Comparison of ENCODE assay signal across 24 cellular contexts in genomic region chr4:8058031-8058479, GRCh38.
DNase-seq lines count a peak whose midpoint lies in the region; ATAC-seq and TF ChIP-seq lines count a peak whose summit lies in the region.
"Had no signal": no experiment of that assay in that cellular context is flagged by ENCODE, and none has a peak within 500 bp of the region (broad histone marks: within the 10 kb centered on the region; RNA-seq: fewer than 3 reads in every experiment).

No MANE protein-coding gene starts in this region.

- H3K4me1 ChIP-seq in gastrocnemius medialis: peaks cover 12 to 13% of the 10 kb centered on the region in 2 donors
- H3K4me1 ChIP-seq: Caco-2, SJCRH30 had no signal

- no peaks in the 10 kb centered on the region for H3K9me3 Mint-ChIP-seq in neural crest cell
- H3K9me3 Mint-ChIP-seq in activated T-cell treated with anti-CD3 and anti-CD28 coated beads, Interleukin-2, amount 50 U/mL, for 4 hours: peaks cover 4% of the 10 kb centered on the region
- H3K9me3 Mint-ChIP-seq: CD8-positive, alpha-beta T cell had no signal

- TF ChIP-seq CTCF in neural crest cell (conservative IDR thresholded peaks at IDR 0.05) (no peak), gastrocnemius medialis (IDR thresholded peaks at IDR 0.05 in 4 of 5, conservative IDR thresholded peaks at IDR 0.05 in 1 of 5) (no peak)

- H3K36me3 ChIP-seq in gastrocnemius medialis: peaks cover 0 to 75% of the 10 kb centered on the region in 2 donors
- H3K36me3 ChIP-seq: SJCRH30 had no signal

- H3K4me3 Mint-ChIP-seq in neural crest cell: no peak overlapping the region
- no peak overlapping the region for H3K4me3 Mint-ChIP-seq in activated T-cell treated with anti-CD3 and anti-CD28 coated beads, Interleukin-2, amount 50 U/mL, for 4 hours
- H3K4me3 Mint-ChIP-seq: B cell; CD8-positive, alpha-beta T cell had no signal

- no peaks in the 10 kb centered on the region for H3K9me3 ChIP-seq in gastrocnemius medialis
- H3K9me3 ChIP-seq: SJCRH30 had no signal

- H3K4me1 Mint-ChIP-seq in neural crest cell: peaks cover 38% of the 10 kb centered on the region
- no peaks in the 10 kb centered on the region for H3K4me1 Mint-ChIP-seq in activated T-cell treated with anti-CD3 and anti-CD28 coated beads, Interleukin-2, amount 50 U/mL, for 4 hours (ENCODE audit: low read depth)
- H3K4me1 Mint-ChIP-seq: B cell had no signal

- no peaks in the 10 kb centered on the region for H3K36me3 Mint-ChIP-seq in neural crest cell (ENCODE audit: low read depth)
- peaks cover 8% of the 10 kb centered on the region for H3K36me3 Mint-ChIP-seq in activated T-cell treated with anti-CD3 and anti-CD28 coated beads, Interleukin-2, amount 50 U/mL, for 4 hours (ENCODE audit: insufficient read depth)

- ATAC-seq in Right ventricle myocardium inferior: no peak
- no peak for ATAC-seq in gastrocnemius medialis
- ATAC-seq in HG03520 (IDR thresholded peaks at IDR 0.05; ENCODE audit: unreplicated experiment): no peak
- no peak for ATAC-seq in activated T-cell treated with anti-CD3 and anti-CD28 coated beads, Interleukin-2, amount 50 U/mL, for 4 hours
- ATAC-seq: CD8-positive, alpha-beta T cell; HCT116 had no signal

- peak; percentile 66 for DNase-seq in Right ventricle myocardium inferior (ENCODE audit: missing footprints)
- DNase-seq in cardiac septum (ENCODE audit: low spot score): no peak
- no peak for DNase-seq in neural crest cell (ENCODE audit: low read depth, low spot score)
- DNase-seq in gastrocnemius medialis: no peak
- DNase-seq in occipital lobe (lab: John Stamatoyannopoulos, UW): no peak
- no peak for DNase-seq in activated T-cell treated with anti-CD3 and anti-CD28 coated beads, Interleukin-2, amount 50 U/mL, for 4 hours
- DNase-seq in stimulated activated CD4-positive, alpha-beta T cell treated with anti-CD3 and anti-CD28 coated beads, Interleukin-4, amount 100 ng/mL, for 1 hour: no peak
- DNase-seq: Caco-2; CD8-positive, alpha-beta T cell; GF-D8; NCI-H1092; NCI-H1436; NCI-H187; NCI-H2171 treated with DMSO at 0.1 percent for 48 hours; NCI-H345; NCI-H524 treated with DMSO at 0.1 percent for 48 hours; NCI-H774; SJCRH30 had no signal

- H3K4me3 ChIP-seq in gastrocnemius medialis: no peak overlapping the region
- H3K4me3 ChIP-seq: SJCRH30 had no signal

- in situ Hi-C loops in gastrocnemius medialis (cut with MboI; ENCODE audit: low sequenced_read_pairs in 4 of 4): no loop called here

- H3K27me3 ChIP-seq in gastrocnemius medialis: no peaks in the 10 kb centered on the region

- H3K27me3 Mint-ChIP-seq in neural crest cell (ENCODE audit: low read depth): no peaks in the 10 kb centered on the region
- no peaks in the 10 kb centered on the region for H3K27me3 Mint-ChIP-seq in activated T-cell treated with anti-CD3 and anti-CD28 coated beads, Interleukin-2, amount 50 U/mL, for 4 hours (ENCODE audit: low read depth)
- H3K27me3 Mint-ChIP-seq: B cell had no signal

- no peak for TF ChIP-seq POLR2A in gastrocnemius medialis (IDR thresholded peaks at IDR 0.05)

- intact Hi-C loops in Right ventricle myocardium inferior (cut with DNase I): no loop called here
- intact Hi-C loops in cardiac septum (cut with DNase I): no loop called here
- intact Hi-C loops in gastrocnemius medialis (cut with DNase I; ENCODE audit: low total_unique reads): no loop called here

- H3K27ac Mint-ChIP-seq in neural crest cell (ENCODE audit: unreplicated experiment): peak overlapping the region; percentile 62
- H3K27ac Mint-ChIP-seq: B cell; CD8-positive, alpha-beta T cell had no signal

- peak overlapping the region; percentile 40 to 95 (median 92) for H3K27ac ChIP-seq in gastrocnemius medialis
- H3K27ac ChIP-seq: 22Rv1, C4-2B, HL-60, SJCRH30 had no signal
